5 cellular contexts compared by ENCODE assay signal in genomic region chr2:131420751-131421150, GRCh38. TPM values are rescaled to one million over a fixed set of nuclear protein-coding genes. Genes with fewer than 3 reads are reported as not detected.
"Had no signal": no experiment of that assay in that cellular context is flagged by ENCODE, and none has a peak within 500 bp of the region (broad histone marks: within the 10 kb centered on the region; RNA-seq: fewer than 3 reads in every experiment).

No MANE protein-coding gene starts in this region.

RNA-seq across cellular contexts. Expression of gene TUBA3D, which starts 55.2 kb away (rescaled TPM):
- total RNA-seq: M059J, PC-3, SJSA1 had no signal
- polyA plus RNA-seq: SK-N-SH had no signal

RNA-seq across cellular contexts. Expression of gene RAB6D, which starts 56.8 kb away (rescaled TPM):
- total RNA-seq: M059J, PC-3, Right ventricle myocardium superior had no signal
- polyA plus RNA-seq: SK-N-SH had no signal
